Comparison of ENCODE assay signal across 8 cellular contexts in genomic region chr12:108560752-108561719, GRCh38. TPM values are rescaled to one million over a fixed set of nuclear protein-coding genes. Genes with fewer than 3 reads are reported as not detected.
DNase-seq lines count a peak whose midpoint lies in the region; ATAC-seq, FAIRE-seq and TF ChIP-seq lines count a peak whose summit lies in the region.

TSS of gene SART3 (minus strand) at chr12:108561173. CDS start at chr12:108561154, 19 bp downstream.

- H3K4me3 ChIP-seq in BE2C (ENCODE audit: low read depth, low read length) (peak within 1 kb of the TSS; percentile 85), coronary artery (peak within 1 kb of the TSS; percentile 85)

- no peaks in the 10 kb centered on the region for H3K27me3 ChIP-seq in BE2C

- H3K9me3 ChIP-seq in BE2C, result no peaks in the 10 kb centered on the region

- peak within 1 kb of the TSS; percentile 100 for H3K27ac Mint-ChIP-seq in activated CD4-positive, alpha-beta T cell treated with anti-CD3 and anti-CD28 coated beads, Interleukin-2, amount 10 ng/mL, durations not matched to agents 24 days and 14 days

- TF ChIP-seq CTCF in BE2C (IDR thresholded peaks at IDR 0.05; ENCODE audit: low read depth, low read length), result no peak
- no peak for TF ChIP-seq CTCF in coronary artery (IDR thresholded peaks at IDR 0.05)

- intact Hi-C loops in activated CD4-positive, alpha-beta T cell treated with anti-CD3 and anti-CD28 coated beads, Interleukin-2, amount 10 ng/mL, durations not matched to agents 24 days and 14 days (cut with micrococcal nuclease), result loop anchor here (1.0 to 5.0 kb wide), 3 partner anchors 46 to 492 kb away; partner anchors contain the start of genes FICD and USP30
- intact Hi-C loops in left colon (cut with DNase I, micrococcal nuclease), result loop anchor here in 1 of 2 donors (10.0 kb wide), 3 partner anchors 244 to 534 kb away; partner anchors contain the start of genes ALKBH2, SSH1 and UNG

- no peaks in the 10 kb centered on the region for H3K9me3 Mint-ChIP-seq in activated CD4-positive, alpha-beta T cell treated with anti-CD3 and anti-CD28 coated beads, Interleukin-2, amount 10 ng/mL, durations not matched to agents 24 days and 14 days

- ATAC-seq in HG03442 (IDR thresholded peaks at IDR 0.05; ENCODE audit: unreplicated experiment), result peak; percentile 31
- ATAC-seq in left colon, result peak; percentile 61

- H3K4me1 ChIP-seq in BE2C, result peaks cover 23% of the 10 kb centered on the region

- H3K36me3 Mint-ChIP-seq in activated CD4-positive, alpha-beta T cell treated with anti-CD3 and anti-CD28 coated beads, Interleukin-2, amount 10 ng/mL, durations not matched to agents 24 days and 14 days (ENCODE audit: low read depth), result peaks cover 37% of the 10 kb centered on the region

- H3K4me3 Mint-ChIP-seq in activated CD4-positive, alpha-beta T cell treated with anti-CD3 and anti-CD28 coated beads, Interleukin-2, amount 10 ng/mL, durations not matched to agents 24 days and 14 days, result peak within 1 kb of the TSS; percentile 99

- H3K4me1 Mint-ChIP-seq in activated CD4-positive, alpha-beta T cell treated with anti-CD3 and anti-CD28 coated beads, Interleukin-2, amount 10 ng/mL, durations not matched to agents 24 days and 14 days, result peaks cover 38% of the 10 kb centered on the region

- peaks cover 29% of the 10 kb centered on the region for H3K36me3 ChIP-seq in BE2C

- DNase-seq in BE2C (peak; percentile 80), GM19239 (ENCODE audit: insufficient read length, low spot score) (peak; percentile 62), NCI-H526 (lab: John Stamatoyannopoulos, UW) (peak; percentile 82 to 91), coronary artery (ENCODE audit: low spot score) (peak; percentile 87), left colon (peak; percentile 68 to 89)
- DNase-seq in activated CD4-positive, alpha-beta T cell treated with anti-CD3 and anti-CD28 coated beads, Interleukin-2, amount 10 ng/mL, durations not matched to agents 24 days and 14 days, result peak; percentile 95
- peak; percentile 70 to 71 for DNase-seq in stimulated activated CD4-positive, alpha-beta T cell treated with anti-CD3 and anti-CD28 coated beads, Interleukin-1b, Interleukin-23, amount 100 ng/mL, for 4 hours (ENCODE audit: low read depth in 2 of 2)

- no peaks in the 10 kb centered on the region for H3K27me3 Mint-ChIP-seq in activated CD4-positive, alpha-beta T cell treated with anti-CD3 and anti-CD28 coated beads, Interleukin-2, amount 10 ng/mL, durations not matched to agents 24 days and 14 days

- peak; percentile 95 for FAIRE-seq in GM19239 (lab: Jason Lieb, UNC)

- peak within 1 kb of the TSS; percentile 94 to 95 for H3K27ac ChIP-seq in coronary artery

RNA-seq across cellular contexts. Expression of gene SART3, which starts in this region (rescaled TPM):
- 117 TPM for polyA plus RNA-seq in BE2C (2012; ENCODE audit: insufficient read depth, insufficient read length, low read depth)
- total RNA-seq in activated CD4-positive, alpha-beta T cell treated with anti-CD3 and anti-CD28 coated beads, Interleukin-2, amount 10 ng/mL, durations not matched to agents 24 days and 14 days, result 89.1 and 90.5 TPM in 2 replicates
- 10 to 100 TPM; 43.9 to 47.9 TPM for total RNA-seq in left colon

Comparison
In these comparisons a context has a peak if more than half of its experiments do, and no peak if none do; other contexts are left out.
1. Peak in every context shown above with its lines: DNase-seq, ATAC-seq, H3K4me3 ChIP-seq and H3K27ac ChIP-seq.